Comparison of ENCODE assay signal across 21 cellular contexts in genomic region chr4:120319230-120319761, GRCh38.
A peak's percentile ranks its signal among the peaks of the same experiment; 100 is the strongest.
DNase-seq lines count a peak whose midpoint lies in the region; TF ChIP-seq lines count a peak whose summit lies in the region.
"Had no signal": no experiment of that assay in that cellular context is flagged by ENCODE, and none has a peak within 500 bp of the region (broad histone marks: within the 10 kb centered on the region; RNA-seq: fewer than 3 reads in every experiment).

No MANE protein-coding gene starts in this region.

- TF ChIP-seq CTCF in hepatocyte (IDR thresholded peaks at IDR 0.05; ENCODE audit: poor library complexity), result no peak
- TF ChIP-seq CTCF in neural cell (IDR thresholded peaks at IDR 0.05; ENCODE audit: poor library complexity, severe bottlenecking), result no peak

- H3K4me3 ChIP-seq in SJCRH30 (no peak overlapping the region), hepatocyte (no peak overlapping the region), neural cell (ENCODE audit: low read length) (no peak overlapping the region)
- H3K4me3 ChIP-seq: GM23248 had no signal

- H3K4me2 ChIP-seq in hepatocyte (no peak overlapping the region), neural cell (ENCODE audit: low read length) (no peak overlapping the region)

- H3K4me1 ChIP-seq in SJCRH30 (peaks cover 55% of the 10 kb centered on the region), hepatocyte (ENCODE audit: insufficient read depth) (peaks cover 13% of the 10 kb centered on the region)

- no peak overlapping the region for H3K9ac ChIP-seq in neural cell (ENCODE audit: low read length)
- H3K9ac ChIP-seq: GM23248 had no signal

- H3K79me2 ChIP-seq in hepatocyte, result no peaks in the 10 kb centered on the region
- no peaks in the 10 kb centered on the region for H3K79me2 ChIP-seq in neural cell (replicated peaks; ENCODE audit: insufficient read depth, low read length)

- peak; percentile 34 for DNase-seq in H4 (ENCODE audit: low spot score)
- peak in 1 of 2 experiments; percentile 68 for DNase-seq in SJCRH30
- DNase-seq in hepatocyte (ENCODE audit: low spot score), result no peak
- no peak for DNase-seq in occipital lobe (lab: John Stamatoyannopoulos, UW)
- no peak for DNase-seq in DMS114 treated with DMSO at 0.1 percent for 48 hours (lab: John Stamatoyannopoulos, UW; ENCODE audit: unreplicated experiment)
- DNase-seq in NOMO-1 (lab: John Stamatoyannopoulos, UW; ENCODE audit: unreplicated experiment in 2 of 2), result no peak
- no peak for DNase-seq in ureter (ENCODE audit: low spot score)
- DNase-seq: Calu3, DMS53, GM23248, H9, NCI-H1048, NCI-H1417 treated with DMSO at 0.1 percent for 48 hours, NCI-H187, NCI-H446, NCI-H524 treated with DMSO at 0.1 percent for 48 hours, NCI-H774, Right ventricle myocardium superior, RPMI8226 had no signal

- H3K36me3 ChIP-seq in SJCRH30 (no peaks in the 10 kb centered on the region), hepatocyte (replicated peaks; ENCODE audit: insufficient read depth, low read depth) (no peaks in the 10 kb centered on the region), neural cell (ENCODE audit: insufficient read depth, low read length) (no peaks in the 10 kb centered on the region)

- no peaks in the 10 kb centered on the region for H3F3A ChIP-seq in neural cell (ENCODE audit: insufficient read depth, low read length, poor library complexity, severe bottlenecking)

- H3K9me2 ChIP-seq in hepatocyte (replicated peaks; ENCODE audit: insufficient read depth), result no peaks in the 10 kb centered on the region
- H3K9me2 ChIP-seq in neural cell (ENCODE audit: insufficient read depth, low read length), result no peaks in the 10 kb centered on the region

- H4K20me1 ChIP-seq in hepatocyte (ENCODE audit: insufficient read depth, poor library complexity, severe bottlenecking), result no peaks in the 10 kb centered on the region
- H4K20me1 ChIP-seq in neural cell (ENCODE audit: insufficient read depth), result no peaks in the 10 kb centered on the region

- no peak for TF ChIP-seq EP300 in neural cell (conservative IDR thresholded peaks at IDR 0.05; ENCODE audit: poor library complexity, severe bottlenecking)

- no peak for TF ChIP-seq RAD21 in neural cell (conservative IDR thresholded peaks at IDR 0.05)

- 4% methylated on average over 1 of the region's 1 CpG for WGBS in hepatocyte (ENCODE audit: low lambda C conversion rate, missing lambda C conversion rate)

- H3K27me3 ChIP-seq in SJCRH30 (no peaks in the 10 kb centered on the region), hepatocyte (no peaks in the 10 kb centered on the region), neural cell (ENCODE audit: insufficient read depth, low read depth, low read length) (no peaks in the 10 kb centered on the region)

- no peak overlapping the region for H2AFZ ChIP-seq in hepatocyte
- H2AFZ ChIP-seq in neural cell (ENCODE audit: low read depth, low read length), result no peak overlapping the region
- H2AFZ ChIP-seq: GM23248 had no signal

- no peaks in the 10 kb centered on the region for H3K9me3 ChIP-seq in SJCRH30 (replicated peaks)
- H3K9me3 ChIP-seq in hepatocyte (ENCODE audit: low read depth), result no peaks in the 10 kb centered on the region
- H3K9me3 ChIP-seq in neural cell (ENCODE audit: low read length), result no peaks in the 10 kb centered on the region

- H3K27ac ChIP-seq in SJCRH30 (0 out of 2 replicates have a peak overlapping the region, but pooled peaks have one; percentile 4), hepatocyte (peak overlapping the region; percentile 6), neural cell (ENCODE audit: low read length) (peak overlapping the region; percentile 52)
- H3K27ac ChIP-seq: GM23248, HL-60 had no signal

TF ChIP-seq in neural cell, 6 proteins besides CTCF, POLR2A, EP300 and RAD21:
- TF ChIP-seq EZH2 (IDR thresholded peaks at IDR 0.05; ENCODE audit: borderline replicate concordance, insufficient read depth, low read length, poor library complexity, severe bottlenecking) (no peak), SMC3 (conservative IDR thresholded peaks at IDR 0.05; ENCODE audit: poor library complexity) (no peak), POLR2AphosphoS5 (IDR thresholded peaks at IDR 0.05) (no peak), MXI1 (conservative IDR thresholded peaks at IDR 0.05; ENCODE audit: poor library complexity, severe bottlenecking) (no peak), TAF1 (IDR thresholded peaks at IDR 0.05; ENCODE audit: low read depth) (no peak)
- TF ChIP-seq, protein P1, sequence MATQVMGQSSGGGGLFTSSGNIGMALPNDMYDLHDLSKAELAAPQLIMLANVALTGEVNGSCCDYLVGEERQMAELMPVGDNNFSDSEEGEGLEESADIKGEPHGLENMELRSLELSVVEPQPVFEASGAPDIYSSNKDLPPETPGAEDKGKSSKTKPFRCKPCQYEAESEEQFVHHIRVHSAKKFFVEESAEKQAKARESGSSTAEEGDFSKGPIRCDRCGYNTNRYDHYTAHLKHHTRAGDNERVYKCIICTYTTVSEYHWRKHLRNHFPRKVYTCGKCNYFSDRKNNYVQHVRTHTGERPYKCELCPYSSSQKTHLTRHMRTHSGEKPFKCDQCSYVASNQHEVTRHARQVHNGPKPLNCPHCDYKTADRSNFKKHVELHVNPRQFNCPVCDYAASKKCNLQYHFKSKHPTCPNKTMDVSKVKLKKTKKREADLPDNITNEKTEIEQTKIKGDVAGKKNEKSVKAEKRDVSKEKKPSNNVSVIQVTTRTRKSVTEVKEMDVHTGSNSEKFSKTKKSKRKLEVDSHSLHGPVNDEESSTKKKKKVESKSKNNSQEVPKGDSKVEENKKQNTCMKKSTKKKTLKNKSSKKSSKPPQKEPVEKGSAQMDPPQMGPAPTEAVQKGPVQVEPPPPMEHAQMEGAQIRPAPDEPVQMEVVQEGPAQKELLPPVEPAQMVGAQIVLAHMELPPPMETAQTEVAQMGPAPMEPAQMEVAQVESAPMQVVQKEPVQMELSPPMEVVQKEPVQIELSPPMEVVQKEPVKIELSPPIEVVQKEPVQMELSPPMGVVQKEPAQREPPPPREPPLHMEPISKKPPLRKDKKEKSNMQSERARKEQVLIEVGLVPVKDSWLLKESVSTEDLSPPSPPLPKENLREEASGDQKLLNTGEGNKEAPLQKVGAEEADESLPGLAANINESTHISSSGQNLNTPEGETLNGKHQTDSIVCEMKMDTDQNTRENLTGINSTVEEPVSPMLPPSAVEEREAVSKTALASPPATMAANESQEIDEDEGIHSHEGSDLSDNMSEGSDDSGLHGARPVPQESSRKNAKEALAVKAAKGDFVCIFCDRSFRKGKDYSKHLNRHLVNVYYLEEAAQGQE (IDR thresholded peaks at IDR 0.05; ENCODE audit: borderline replicate concordance), result no peak
